ENCODE assay signal across 1 cellular context in the genomic region with DNA sequence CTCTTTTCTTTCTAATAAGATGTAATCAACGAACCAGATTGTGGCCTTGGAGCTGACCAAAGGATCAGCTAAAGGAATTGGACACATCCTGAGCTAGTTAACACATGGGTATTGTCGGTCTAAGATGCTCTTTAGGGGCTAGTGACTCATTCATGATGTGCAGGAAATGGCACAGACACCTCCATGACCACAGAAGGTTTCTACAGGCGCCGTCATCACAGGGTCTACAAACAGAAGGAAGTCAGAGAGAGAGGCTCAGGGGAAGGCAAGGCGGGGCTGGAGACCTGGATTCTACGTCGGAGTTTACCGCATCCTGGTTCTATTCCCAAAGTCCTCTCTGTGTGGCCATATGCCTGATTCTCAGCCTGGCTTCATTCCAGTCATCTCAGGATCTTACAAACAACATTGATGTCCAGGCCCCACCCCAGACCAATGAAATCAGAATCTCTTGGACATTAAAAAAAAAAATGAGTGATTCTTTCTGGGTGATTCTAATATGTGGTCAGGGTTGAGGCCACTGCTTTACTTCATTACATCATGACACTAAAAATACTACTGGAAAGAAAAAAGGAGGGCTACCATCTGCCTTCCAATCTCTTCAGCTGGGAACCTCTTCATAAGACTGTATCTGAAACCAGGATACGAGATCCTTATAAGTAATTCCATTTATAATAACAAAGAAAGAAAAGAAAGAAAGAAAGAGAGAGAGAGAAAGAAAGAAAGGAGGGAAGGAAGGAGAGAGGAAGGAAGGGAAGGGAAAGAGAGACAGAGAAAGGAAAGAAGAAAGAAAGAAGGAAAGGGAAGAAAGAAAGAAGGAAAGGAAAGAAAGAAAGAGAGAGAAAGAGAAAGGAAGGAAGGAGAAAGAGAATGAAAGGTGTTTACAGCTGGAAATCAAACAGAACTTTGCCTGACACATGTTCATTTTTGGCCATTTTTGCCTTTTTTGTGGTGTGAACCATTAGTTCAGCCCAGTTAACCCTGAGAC.
A peak's percentile ranks its signal among the peaks of the same experiment; 100 is the strongest.
TF ChIP-seq lines count a peak whose summit lies in the region.

No MANE protein-coding gene starts in this region.

TF ChIP-seq in HEK293, 187 proteins besides CTCF, POLR2A, EP300 and RAD21 (continued from another document):
- TF ChIP-seq, protein P1, sequence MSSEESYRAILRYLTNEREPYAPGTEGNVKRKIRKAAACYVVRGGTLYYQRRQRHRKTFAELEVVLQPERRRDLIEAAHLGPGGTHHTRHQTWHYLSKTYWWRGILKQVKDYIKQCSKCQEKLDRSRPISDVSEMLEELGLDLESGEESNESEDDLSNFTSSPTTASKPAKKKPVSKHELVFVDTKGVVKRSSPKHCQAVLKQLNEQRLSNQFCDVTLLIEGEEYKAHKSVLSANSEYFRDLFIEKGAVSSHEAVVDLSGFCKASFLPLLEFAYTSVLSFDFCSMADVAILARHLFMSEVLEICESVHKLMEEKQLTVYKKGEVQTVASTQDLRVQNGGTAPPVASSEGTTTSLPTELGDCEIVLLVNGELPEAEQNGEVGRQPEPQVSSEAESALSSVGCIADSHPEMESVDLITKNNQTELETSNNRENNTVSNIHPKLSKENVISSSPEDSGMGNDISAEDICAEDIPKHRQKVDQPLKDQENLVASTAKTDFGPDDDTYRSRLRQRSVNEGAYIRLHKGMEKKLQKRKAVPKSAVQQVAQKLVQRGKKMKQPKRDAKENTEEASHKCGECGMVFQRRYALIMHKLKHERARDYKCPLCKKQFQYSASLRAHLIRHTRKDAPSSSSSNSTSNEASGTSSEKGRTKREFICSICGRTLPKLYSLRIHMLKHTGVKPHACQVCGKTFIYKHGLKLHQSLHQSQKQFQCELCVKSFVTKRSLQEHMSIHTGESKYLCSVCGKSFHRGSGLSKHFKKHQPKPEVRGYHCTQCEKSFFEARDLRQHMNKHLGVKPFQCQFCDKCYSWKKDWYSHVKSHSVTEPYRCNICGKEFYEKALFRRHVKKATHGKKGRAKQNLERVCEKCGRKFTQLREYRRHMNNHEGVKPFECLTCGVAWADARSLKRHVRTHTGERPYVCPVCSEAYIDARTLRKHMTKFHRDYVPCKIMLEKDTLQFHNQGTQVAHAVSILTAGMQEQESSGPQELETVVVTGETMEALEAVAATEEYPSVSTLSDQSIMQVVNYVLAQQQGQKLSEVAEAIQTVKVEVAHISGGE (tag by site-specific recombination; conservative IDR thresholded peaks at IDR 0.05; ENCODE audit: low read depth) = no peak
- TF ChIP-seq, protein P2, sequence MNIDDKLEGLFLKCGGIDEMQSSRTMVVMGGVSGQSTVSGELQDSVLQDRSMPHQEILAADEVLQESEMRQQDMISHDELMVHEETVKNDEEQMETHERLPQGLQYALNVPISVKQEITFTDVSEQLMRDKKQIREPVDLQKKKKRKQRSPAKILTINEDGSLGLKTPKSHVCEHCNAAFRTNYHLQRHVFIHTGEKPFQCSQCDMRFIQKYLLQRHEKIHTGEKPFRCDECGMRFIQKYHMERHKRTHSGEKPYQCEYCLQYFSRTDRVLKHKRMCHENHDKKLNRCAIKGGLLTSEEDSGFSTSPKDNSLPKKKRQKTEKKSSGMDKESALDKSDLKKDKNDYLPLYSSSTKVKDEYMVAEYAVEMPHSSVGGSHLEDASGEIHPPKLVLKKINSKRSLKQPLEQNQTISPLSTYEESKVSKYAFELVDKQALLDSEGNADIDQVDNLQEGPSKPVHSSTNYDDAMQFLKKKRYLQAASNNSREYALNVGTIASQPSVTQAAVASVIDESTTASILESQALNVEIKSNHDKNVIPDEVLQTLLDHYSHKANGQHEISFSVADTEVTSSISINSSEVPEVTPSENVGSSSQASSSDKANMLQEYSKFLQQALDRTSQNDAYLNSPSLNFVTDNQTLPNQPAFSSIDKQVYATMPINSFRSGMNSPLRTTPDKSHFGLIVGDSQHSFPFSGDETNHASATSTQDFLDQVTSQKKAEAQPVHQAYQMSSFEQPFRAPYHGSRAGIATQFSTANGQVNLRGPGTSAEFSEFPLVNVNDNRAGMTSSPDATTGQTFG (tag by site-specific recombination; IDR thresholded peaks at IDR 0.05; ENCODE audit: borderline replicate concordance) = no peak
- TF ChIP-seq ZNF19 (tag by site-specific recombination; IDR thresholded peaks at IDR 0.05; ENCODE audit: low read depth) (no peak), ZNF426 (tag by site-specific recombination; IDR thresholded peaks at IDR 0.05) (no peak), ZNF366 (tag by site-specific recombination; conservative IDR thresholded peaks at IDR 0.05) (peak; percentile 76), ZNF155 (tag by site-specific recombination; IDR thresholded peaks at IDR 0.05) (no peak), ZNF274 (IDR thresholded peaks at IDR 0.05; ENCODE audit: low read length) (no peak), ZNF274 (tag by site-specific recombination; IDR thresholded peaks at IDR 0.05; ENCODE audit: borderline replicate concordance) (no peak), KLF7 (tag by site-specific recombination; IDR thresholded peaks at IDR 0.05; ENCODE audit: borderline replicate concordance) (no peak), ZNF544 (tag by site-specific recombination; IDR thresholded peaks at IDR 0.05) (peak; percentile 55; the same call in 1 of the 2 replicates), ZNF776 (tag by site-specific recombination; IDR thresholded peaks at IDR 0.05; ENCODE audit: borderline replicate concordance) (0 out of 2 replicates have a peak, but pooled peaks have one; percentile 22), KLF8 (tag by site-specific recombination; IDR thresholded peaks at IDR 0.05) (no peak), ZNF837 (tag by site-specific recombination; IDR thresholded peaks at IDR 0.05) (no peak)
- TF ChIP-seq, protein P3, sequence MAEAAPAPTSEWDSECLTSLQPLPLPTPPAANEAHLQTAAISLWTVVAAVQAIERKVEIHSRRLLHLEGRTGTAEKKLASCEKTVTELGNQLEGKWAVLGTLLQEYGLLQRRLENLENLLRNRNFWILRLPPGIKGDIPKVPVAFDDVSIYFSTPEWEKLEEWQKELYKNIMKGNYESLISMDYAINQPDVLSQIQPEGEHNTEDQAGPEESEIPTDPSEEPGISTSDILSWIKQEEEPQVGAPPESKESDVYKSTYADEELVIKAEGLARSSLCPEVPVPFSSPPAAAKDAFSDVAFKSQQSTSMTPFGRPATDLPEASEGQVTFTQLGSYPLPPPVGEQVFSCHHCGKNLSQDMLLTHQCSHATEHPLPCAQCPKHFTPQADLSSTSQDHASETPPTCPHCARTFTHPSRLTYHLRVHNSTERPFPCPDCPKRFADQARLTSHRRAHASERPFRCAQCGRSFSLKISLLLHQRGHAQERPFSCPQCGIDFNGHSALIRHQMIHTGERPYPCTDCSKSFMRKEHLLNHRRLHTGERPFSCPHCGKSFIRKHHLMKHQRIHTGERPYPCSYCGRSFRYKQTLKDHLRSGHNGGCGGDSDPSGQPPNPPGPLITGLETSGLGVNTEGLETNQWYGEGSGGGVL (tag by site-specific recombination; IDR thresholded peaks at IDR 0.05) = no peak
